ENCODE assay signal across 1 cellular context in the genomic region with DNA sequence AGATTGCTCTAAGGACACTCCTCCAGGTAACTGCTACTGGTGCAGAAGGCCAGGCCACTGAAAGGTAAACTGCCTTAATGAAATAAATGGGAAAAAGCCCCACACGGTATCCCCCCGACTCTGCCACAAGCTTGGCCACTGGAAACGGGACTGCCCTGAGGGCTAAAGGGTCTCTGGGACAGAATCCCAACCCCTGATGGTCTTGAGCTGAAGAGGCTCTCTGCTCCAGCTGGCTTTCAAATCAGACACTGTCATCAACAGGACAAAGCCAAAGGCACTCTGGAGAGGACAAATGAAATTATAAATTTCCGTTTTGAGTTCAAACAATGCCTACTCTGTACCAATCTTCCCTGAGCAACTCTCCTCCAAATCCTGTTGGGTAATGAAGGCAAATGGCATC.
TF ChIP-seq lines count a peak whose summit lies in the region.

No MANE protein-coding gene starts in this region.

TF ChIP-seq in GM23338, 12 proteins besides CTCF, POLR2A, EP300 and RAD21 (continued from another document):
- TF ChIP-seq, protein P1, sequence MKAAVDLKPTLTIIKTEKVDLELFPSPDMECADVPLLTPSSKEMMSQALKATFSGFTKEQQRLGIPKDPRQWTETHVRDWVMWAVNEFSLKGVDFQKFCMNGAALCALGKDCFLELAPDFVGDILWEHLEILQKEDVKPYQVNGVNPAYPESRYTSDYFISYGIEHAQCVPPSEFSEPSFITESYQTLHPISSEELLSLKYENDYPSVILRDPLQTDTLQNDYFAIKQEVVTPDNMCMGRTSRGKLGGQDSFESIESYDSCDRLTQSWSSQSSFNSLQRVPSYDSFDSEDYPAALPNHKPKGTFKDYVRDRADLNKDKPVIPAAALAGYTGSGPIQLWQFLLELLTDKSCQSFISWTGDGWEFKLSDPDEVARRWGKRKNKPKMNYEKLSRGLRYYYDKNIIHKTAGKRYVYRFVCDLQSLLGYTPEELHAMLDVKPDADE (IDR thresholded peaks at IDR 0.05) = no peak
- no peak for TF ChIP-seq CREB1 (CRISPR knock-in tag; IDR thresholded peaks at IDR 0.05; ENCODE audit: low read depth)
TF ChIP-seq in GM23338: peak in this region for 0.
